In the genomic region with DNA sequence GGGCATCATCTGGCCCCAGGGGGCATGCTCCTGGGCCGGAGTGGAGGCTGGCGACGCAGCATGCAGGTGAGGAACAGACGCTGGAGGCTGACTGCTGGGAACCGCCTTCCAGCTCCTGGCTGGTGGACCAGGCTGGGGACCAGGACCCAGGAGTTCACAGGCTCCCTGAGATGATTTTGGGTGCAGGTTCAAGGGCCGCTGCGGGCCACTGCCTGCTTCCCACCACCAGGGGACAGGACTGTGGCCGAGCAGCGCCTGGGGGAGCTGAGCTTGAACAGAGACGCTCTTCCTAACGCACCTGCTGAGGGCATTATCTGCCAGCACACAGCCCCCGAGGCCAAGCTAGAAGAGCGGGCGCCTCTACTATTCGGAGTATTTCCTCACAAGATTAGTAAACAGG, we compare ENCODE assay signal across 17 cellular contexts.
DNase-seq lines count a peak whose midpoint lies in the region; ATAC-seq, FAIRE-seq and TF ChIP-seq lines count a peak whose summit lies in the region.
"Had no signal": no experiment of that assay in that cellular context is flagged by ENCODE, and none has a peak within 500 bp of the region (broad histone marks: within the 10 kb centered on the region; RNA-seq: fewer than 3 reads in every experiment).

No MANE protein-coding gene starts in this region.

- no peaks in the 10 kb centered on the region for H3K4me1 ChIP-seq in lower lobe of right lung
- H3K4me1 ChIP-seq: breast epithelium, SJCRH30, transverse colon had no signal

- H3K27me3 Mint-ChIP-seq in activated CD4-positive, alpha-beta T cell treated with anti-CD3 and anti-CD28 coated beads, Interleukin-2, amount 10 ng/mL, durations not matched to agents 24 days and 14 days = no peaks in the 10 kb centered on the region
- H3K27me3 Mint-ChIP-seq: activated naive CD4-positive, alpha-beta T cell treated with anti-CD3 and anti-CD28 coated beads, Interleukin-2, amount 10 ng/mL, durations not matched to agents 7 days and 5 days had no signal

- H3K36me3 ChIP-seq in bronchial epithelial cell (ENCODE audit: control insufficient read depth, insufficient read depth, low read length) = no peaks in the 10 kb centered on the region
- no peaks in the 10 kb centered on the region for H3K36me3 ChIP-seq in lower lobe of right lung
- H3K36me3 ChIP-seq: breast epithelium, transverse colon had no signal

- intact Hi-C loops in lower lobe of right lung (cut with DNase I) = no loop called here
- intact Hi-C loops in activated CD4-positive, alpha-beta T cell treated with anti-CD3 and anti-CD28 coated beads, Interleukin-2, amount 10 ng/mL, durations not matched to agents 24 days and 14 days (cut with micrococcal nuclease) = no loop called here

- H3K9me3 Mint-ChIP-seq in activated CD4-positive, alpha-beta T cell treated with anti-CD3 and anti-CD28 coated beads, Interleukin-2, amount 10 ng/mL, durations not matched to agents 24 days and 14 days = no peaks in the 10 kb centered on the region
- H3K9me3 Mint-ChIP-seq: activated naive CD4-positive, alpha-beta T cell treated with anti-CD3 and anti-CD28 coated beads, Interleukin-2, amount 10 ng/mL, durations not matched to agents 7 days and 5 days had no signal

- H3K4me3 Mint-ChIP-seq in activated CD4-positive, alpha-beta T cell treated with anti-CD3 and anti-CD28 coated beads, Interleukin-2, amount 10 ng/mL, durations not matched to agents 24 days and 14 days = no peak overlapping the region
- H3K4me3 Mint-ChIP-seq: activated naive CD4-positive, alpha-beta T cell treated with anti-CD3 and anti-CD28 coated beads, Interleukin-2, amount 10 ng/mL, durations not matched to agents 7 days and 5 days had no signal

- peaks cover 15% of the 10 kb centered on the region for H3K4me1 Mint-ChIP-seq in activated CD4-positive, alpha-beta T cell treated with anti-CD3 and anti-CD28 coated beads, Interleukin-2, amount 10 ng/mL, durations not matched to agents 24 days and 14 days

- H3K36me3 Mint-ChIP-seq in activated CD4-positive, alpha-beta T cell treated with anti-CD3 and anti-CD28 coated beads, Interleukin-2, amount 10 ng/mL, durations not matched to agents 24 days and 14 days (ENCODE audit: low read depth) = no peaks in the 10 kb centered on the region
- H3K36me3 Mint-ChIP-seq: activated naive CD4-positive, alpha-beta T cell treated with anti-CD3 and anti-CD28 coated beads, Interleukin-2, amount 10 ng/mL, durations not matched to agents 7 days and 5 days had no signal

- FAIRE-seq in bronchial epithelial cell (lab: Jason Lieb, UNC) = no peak
- FAIRE-seq: TTC549 had no signal

- POLR2A ChIA-PET in HEK293T (lab: Yijun Ruan, JAX) = no interaction called here

- DNase-seq in AG09309 (ENCODE audit: low read depth) (no peak), HEK293T (ENCODE audit: extremely low spot score) (peak; percentile 28), bronchial epithelial cell (ENCODE audit: low read depth) (no peak), lower lobe of right lung (no peak), NCI-H128 (lab: John Stamatoyannopoulos, UW; ENCODE audit: unreplicated experiment) (no peak), NCI-H1694 treated with DMSO at 0.1 percent for 48 hours (lab: John Stamatoyannopoulos, UW) (no peak)
- no peak for DNase-seq in activated CD4-positive, alpha-beta T cell treated with anti-CD3 and anti-CD28 coated beads, Interleukin-2, amount 10 ng/mL, durations not matched to agents 24 days and 14 days
- DNase-seq in stimulated activated CD8-positive, alpha-beta memory T cell treated with anti-CD3 and anti-CD28 coated beads, Interleukin-4, amount 100 ng/mL, for 48 hours = no peak
- DNase-seq: activated naive CD4-positive, alpha-beta T cell treated with anti-CD3 and anti-CD28 coated beads, Interleukin-2, amount 10 ng/mL, durations not matched to agents 7 days and 5 days; NCI-H2171 treated with DMSO at 0.1 percent for 48 hours; stimulated activated CD4-positive, alpha-beta T cell treated with anti-CD3 and anti-CD28 coated beads, Interleukin-2, amount 100 ng/mL, for 24 hours; transverse colon had no signal

- no peaks in the 10 kb centered on the region for H3K9me3 ChIP-seq in lower lobe of right lung
- H3K9me3 ChIP-seq: BLaER1 treated with 17β-estradiol and CSF1 and Interleukin-3, amounts not matched to agents 10 nM and 100 nM; breast epithelium; SJCRH30; transverse colon had no signal

- H3K27me3 ChIP-seq in bronchial epithelial cell (ENCODE audit: control insufficient read depth, insufficient read depth, low read length) (no peaks in the 10 kb centered on the region), lower lobe of right lung (ENCODE audit: low read depth) (no peaks in the 10 kb centered on the region)
- H3K27me3 ChIP-seq: BLaER1 treated with 17β-estradiol and CSF1 and Interleukin-3, amounts not matched to agents 10 nM and 100 nM; breast epithelium; SJCRH30; transverse colon had no signal

- no peak overlapping the region for H3K27ac Mint-ChIP-seq in activated CD4-positive, alpha-beta T cell treated with anti-CD3 and anti-CD28 coated beads, Interleukin-2, amount 10 ng/mL, durations not matched to agents 24 days and 14 days
- H3K27ac Mint-ChIP-seq: activated naive CD4-positive, alpha-beta T cell treated with anti-CD3 and anti-CD28 coated beads, Interleukin-2, amount 10 ng/mL, durations not matched to agents 7 days and 5 days had no signal

- no peak for ATAC-seq in lower lobe of right lung

- CTCF ChIA-PET in HEK293T (lab: Yijun Ruan, JAX) = no interaction called here

- H3K27ac ChIP-seq in lower lobe of right lung = no peak overlapping the region
- H3K27ac ChIP-seq: BLaER1 treated with 17β-estradiol and CSF1 and Interleukin-3, amounts not matched to agents 10 nM and 100 nM; breast epithelium; HL-60; SJCRH30; transverse colon had no signal

- TF ChIP-seq CTCF in AG09309 (IDR thresholded peaks at IDR 0.05; ENCODE audit: control insufficient read depth, insufficient read depth, low read depth, low read length, missing control alignments) (peak; percentile 32), bronchial epithelial cell (IDR thresholded peaks at IDR 0.05; ENCODE audit: insufficient read depth, low read length, severe bottlenecking) (peak; percentile 26), lower lobe of right lung (IDR thresholded peaks at IDR 0.05) (peak; percentile 15)

- H3K4me3 ChIP-seq in AG09309 (ENCODE audit: control insufficient read depth, low read depth, low read length) (no peak overlapping the region), bronchial epithelial cell (ENCODE audit: low read depth, low read length) (no peak overlapping the region), lower lobe of right lung (no peak overlapping the region)
- H3K4me3 ChIP-seq: BLaER1 treated with 17β-estradiol and CSF1 and Interleukin-3, amounts not matched to agents 10 nM and 100 nM; breast epithelium; SJCRH30; transverse colon had no signal

TF ChIP-seq in HEK293T, 16 proteins besides CTCF, POLR2A, EP300 and RAD21:
- TF ChIP-seq NFRKB (IDR thresholded peaks at IDR 0.05) = no peak
- TF ChIP-seq CTBP1 (IDR thresholded peaks at IDR 0.05; ENCODE audit: borderline replicate concordance) = no peak
- TF ChIP-seq TARDBP (IDR thresholded peaks at IDR 0.05) = no peak
- no peak for TF ChIP-seq ARNT (IDR thresholded peaks at IDR 0.05)
- no peak for TF ChIP-seq LEF1 (IDR thresholded peaks at IDR 0.05; ENCODE audit: borderline replicate concordance)
- TF ChIP-seq ELF4 (IDR thresholded peaks at IDR 0.05) = no peak
- no peak for TF ChIP-seq ZNF384 (IDR thresholded peaks at IDR 0.05)
